In genomic region chr15:101118615-101119014, GRCh38 we compare ENCODE assay signal across 23 cellular contexts.
"Had no signal": no experiment of that assay in that cellular context is flagged by ENCODE, and none has a peak within 500 bp of the region (broad histone marks: within the 10 kb centered on the region; RNA-seq: fewer than 3 reads in every experiment).

No MANE protein-coding gene starts in this region.

- ATAC-seq: activated CD4-positive, alpha-beta T cell treated with anti-CD3 and anti-CD28 coated beads for 36 hours; activated CD8-positive, alpha-beta T cell treated with anti-CD3 and anti-CD28 coated beads, Interleukin-2, amount 10 ng/mL, durations not matched to agents 7 days and 5 days; PC-3; T-cell had no signal

- H3K9me3 Mint-ChIP-seq: activated naive CD4-positive, alpha-beta T cell treated with anti-CD3 and anti-CD28 coated beads, Interleukin-2, amount 50 U/mL, for 24 hours; activated T-cell treated with anti-CD3 and anti-CD28 coated beads, Interleukin-2, amount 50 U/mL, for 24 hours; activated T-helper 1 cell treated with anti-CD3 and anti-CD28 coated beads, Interleukin-12 subunit alpha, Interleukin-12 subunit beta, Interleukin-2, Interleukin-4 antibody, amounts not matched to agents 30 ng/mL and 10 ng/mL and 1 ng/mL, durations not matched to agents 14 hours and 24 hours and 36 hours; T-cell had no signal

- H3K36me3 ChIP-seq: breast epithelium had no signal

- H3K27ac Mint-ChIP-seq: activated CD4-positive, alpha-beta T cell treated with anti-CD3 and anti-CD28 coated beads for 36 hours; activated naive CD4-positive, alpha-beta T cell treated with anti-CD3 and anti-CD28 coated beads, Interleukin-2, amount 50 U/mL, for 24 hours; activated T-helper 1 cell treated with anti-CD3 and anti-CD28 coated beads, Interleukin-12 subunit alpha, Interleukin-12 subunit beta, Interleukin-2, Interleukin-4 antibody, amounts not matched to agents 30 ng/mL and 10 ng/mL and 1 ng/mL, durations not matched to agents 14 hours and 24 hours and 36 hours; T-cell had no signal

- H3K27me3 ChIP-seq: breast epithelium had no signal

- H3K27me3 Mint-ChIP-seq: activated CD4-positive, alpha-beta T cell treated with anti-CD3 and anti-CD28 coated beads for 36 hours; activated naive CD4-positive, alpha-beta T cell treated with anti-CD3 and anti-CD28 coated beads, Interleukin-2, amount 50 U/mL, for 24 hours; activated T-cell treated with anti-CD3 and anti-CD28 coated beads, Interleukin-2, amount 50 U/mL, for 24 hours; T-cell had no signal

- H3K4me3 Mint-ChIP-seq: activated CD4-positive, alpha-beta T cell treated with anti-CD3 and anti-CD28 coated beads for 36 hours; activated CD8-positive, alpha-beta T cell treated with anti-CD3 and anti-CD28 coated beads, Interleukin-2, amount 10 ng/mL, durations not matched to agents 7 days and 5 days; activated naive CD4-positive, alpha-beta T cell treated with anti-CD3 and anti-CD28 coated beads, Interleukin-2, amount 50 U/mL, for 24 hours; activated T-cell treated with anti-CD3 and anti-CD28 coated beads, Interleukin-2, amount 50 U/mL, for 24 hours; activated T-helper 1 cell treated with anti-CD3 and anti-CD28 coated beads, Interleukin-12 subunit alpha, Interleukin-12 subunit beta, Interleukin-2, Interleukin-4 antibody, amounts not matched to agents 30 ng/mL and 10 ng/mL and 1 ng/mL, durations not matched to agents 14 hours and 24 hours and 36 hours; T-cell had no signal

- DNase-seq: activated CD4-positive, alpha-beta T cell treated with anti-CD3 and anti-CD28 coated beads for 36 hours; activated CD4-positive, CD25-positive, alpha-beta regulatory T cell; activated CD8-positive, alpha-beta memory T cell treated with anti-CD3 and anti-CD28 coated beads, Interleukin-2, amount 50 U/mL, for 48 hours; activated CD8-positive, alpha-beta T cell treated with anti-CD3 and anti-CD28 coated beads, Interleukin-2, amount 10 ng/mL, durations not matched to agents 7 days and 5 days; activated effector memory CD4-positive, alpha-beta T cell treated with Interleukin-2 at 50 U/mL for 16 hours; activated naive CD4-positive, alpha-beta T cell; activated T-cell treated with anti-CD3 and anti-CD28 coated beads, Interleukin-2, amount 50 U/mL, for 24 hours; caudate nucleus; KBM-7; NCI-H1048; NCI-H146; NCI-H187 treated with DMSO at 0.1 percent for 48 hours; NCI-H2081 treated with DMSO at 0.1 percent for 48 hours; NCI-H446; NCI-H524; PC-3; SHP77 treated with DMSO at 0.1 percent for 48 hours; T-cell; T-helper 2 cell; T1000 had no signal

- H3K9me3 ChIP-seq: breast epithelium had no signal

- H3K4me3 ChIP-seq: breast epithelium had no signal

- H3K27ac ChIP-seq: breast epithelium had no signal

- H3K36me3 Mint-ChIP-seq: activated naive CD4-positive, alpha-beta T cell treated with anti-CD3 and anti-CD28 coated beads, Interleukin-2, amount 50 U/mL, for 24 hours; T-cell had no signal
